Comparison of ENCODE assay signal across 10 cellular contexts in the genomic region with DNA sequence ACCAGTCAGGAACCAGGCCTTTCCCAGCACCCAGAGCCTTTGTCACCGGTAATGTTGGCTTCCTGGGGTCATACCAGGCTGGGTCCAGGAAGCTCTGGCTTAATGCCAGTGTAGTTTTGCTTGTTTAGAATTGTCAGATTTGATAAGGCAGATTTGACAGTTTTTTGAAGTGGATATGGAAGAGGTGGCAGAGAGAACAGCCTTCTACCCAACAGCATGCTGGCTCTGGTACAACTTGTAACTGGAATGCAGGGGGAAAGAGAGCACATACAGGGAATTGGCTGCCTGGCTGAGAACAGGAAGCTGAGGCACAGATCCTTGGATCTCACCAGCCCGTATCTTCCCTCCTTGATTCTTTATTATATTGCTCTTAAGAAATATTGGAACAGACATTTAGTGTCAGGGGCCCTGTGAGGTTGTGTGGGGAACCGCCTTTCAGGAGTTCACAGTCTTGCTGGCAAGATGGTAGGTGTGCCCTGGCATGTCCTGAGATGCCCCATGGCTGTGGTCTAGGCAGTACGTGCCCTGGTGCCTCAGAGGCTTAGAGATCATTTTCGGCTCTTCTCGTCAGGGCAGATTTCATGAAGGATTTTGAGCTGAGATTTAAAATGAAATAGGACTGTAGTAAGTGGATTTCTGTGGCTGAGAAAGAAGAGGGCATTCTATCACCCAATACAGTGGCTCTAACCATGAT.
A peak's percentile ranks its signal among the peaks of the same experiment; 100 is the strongest.
DNase-seq lines count a peak whose midpoint lies in the region; ATAC-seq, FAIRE-seq and TF ChIP-seq lines count a peak whose summit lies in the region.
"Had no signal": no experiment of that assay in that cellular context is flagged by ENCODE, and none has a peak within 500 bp of the region (broad histone marks: within the 10 kb centered on the region; RNA-seq: fewer than 3 reads in every experiment).

No MANE protein-coding gene starts in this region.

- peak overlapping the region; percentile 74 for H3K27ac ChIP-seq in muscle layer of duodenum (ENCODE audit: low read length)

- FAIRE-seq in GM12891 (lab: Jason Lieb, UNC), result no peak

- no peak for TF ChIP-seq POLR2A in GM12891 (IDR thresholded peaks at IDR 0.05; ENCODE audit: low read depth, low read length)

- H3K4me3 ChIP-seq in epithelial cell of esophagus (ENCODE audit: low read length) (no peak overlapping the region), muscle layer of duodenum (ENCODE audit: low read depth in 1 of 2, low read length in 2 of 2) (no peak overlapping the region)

- no peaks in the 10 kb centered on the region for H3K36me3 ChIP-seq in muscle layer of duodenum (ENCODE audit: control insufficient read depth in 1 of 2, insufficient read depth in 2 of 2, low read length in 2 of 2)

- H3K27me3 ChIP-seq in muscle layer of duodenum (ENCODE audit: low read depth, low read length), result no peaks in the 10 kb centered on the region

- DNase-seq in NCI-H345 (lab: John Stamatoyannopoulos, UW), result peak; percentile 5
- DNase-seq in NCI-H345 treated with DMSO at 0.1 percent for 48 hours (lab: John Stamatoyannopoulos, UW; ENCODE audit: unreplicated experiment), result no peak
- peak; percentile 57 for DNase-seq in epithelial cell of esophagus (ENCODE audit: low read depth)
- no peak for DNase-seq in GM12891 (ENCODE audit: insufficient read length, low spot score)
- no peak for DNase-seq in NCI-H2171 treated with DMSO at 0.1 percent for 48 hours (lab: John Stamatoyannopoulos, UW)
- DNase-seq in GDM1 (lab: John Stamatoyannopoulos, UW), result no peak
- DNase-seq: activated T-cell treated with anti-CD3 and anti-CD28 coated beads for 4 hours had no signal

- no peak for ATAC-seq in GM21737 (IDR thresholded peaks at IDR 0.05; ENCODE audit: unreplicated experiment)
- ATAC-seq: stimulated activated effector memory CD8-positive, alpha-beta T cell treated with anti-CD3 and anti-CD28 coated beads, Interleukin-12 subunit alpha, Interleukin-12 subunit beta, amount 100 ng/mL, for 72 hours had no signal

- H3K4me1 ChIP-seq in muscle layer of duodenum (ENCODE audit: control insufficient read depth in 1 of 2, insufficient read depth in 2 of 2, low read length in 2 of 2), result peaks cover 16 to 43% of the 10 kb centered on the region in 2 donors

- no peaks in the 10 kb centered on the region for H3K9me3 ChIP-seq in muscle layer of duodenum (ENCODE audit: control insufficient read depth in 1 of 2, low read length in 2 of 2)

- no peak for TF ChIP-seq CTCF in epithelial cell of esophagus (IDR thresholded peaks at IDR 0.05; ENCODE audit: insufficient read depth, low read depth, low read length, missing control alignments)

TF ChIP-seq in GM12891, 5 proteins besides CTCF, POLR2A, EP300 and RAD21:
- TF ChIP-seq POU2F2 (IDR thresholded peaks at IDR 0.05; ENCODE audit: low read depth, low read length) (no peak), PAX5 (IDR thresholded peaks at IDR 0.05; ENCODE audit: insufficient read depth, low read length, severe bottlenecking) (no peak)

Comparison
In these comparisons a context has a peak if more than half of its experiments do, and no peak if none do; other contexts are left out.
1. DNase-seq: peak in NCI-H345 (single experiment) and epithelial cell of esophagus (single experiment); none in NCI-H345 treated with DMSO at 0.1 percent for 48 hours (single experiment), GM12891 (single experiment), NCI-H2171 treated with DMSO at 0.1 percent for 48 hours (single experiment) and GDM1 (single experiment).